Comparison of ENCODE assay signal across 1 cellular context in genomic region chr16:60686824-60687223, GRCh38.
TF ChIP-seq lines count a peak whose summit lies in the region.

No MANE protein-coding gene starts in this region.

TF ChIP-seq in WTC11, 78 proteins besides CTCF, POLR2A, EP300 and RAD21 (continued from another document):
- TF ChIP-seq, protein P1, sequence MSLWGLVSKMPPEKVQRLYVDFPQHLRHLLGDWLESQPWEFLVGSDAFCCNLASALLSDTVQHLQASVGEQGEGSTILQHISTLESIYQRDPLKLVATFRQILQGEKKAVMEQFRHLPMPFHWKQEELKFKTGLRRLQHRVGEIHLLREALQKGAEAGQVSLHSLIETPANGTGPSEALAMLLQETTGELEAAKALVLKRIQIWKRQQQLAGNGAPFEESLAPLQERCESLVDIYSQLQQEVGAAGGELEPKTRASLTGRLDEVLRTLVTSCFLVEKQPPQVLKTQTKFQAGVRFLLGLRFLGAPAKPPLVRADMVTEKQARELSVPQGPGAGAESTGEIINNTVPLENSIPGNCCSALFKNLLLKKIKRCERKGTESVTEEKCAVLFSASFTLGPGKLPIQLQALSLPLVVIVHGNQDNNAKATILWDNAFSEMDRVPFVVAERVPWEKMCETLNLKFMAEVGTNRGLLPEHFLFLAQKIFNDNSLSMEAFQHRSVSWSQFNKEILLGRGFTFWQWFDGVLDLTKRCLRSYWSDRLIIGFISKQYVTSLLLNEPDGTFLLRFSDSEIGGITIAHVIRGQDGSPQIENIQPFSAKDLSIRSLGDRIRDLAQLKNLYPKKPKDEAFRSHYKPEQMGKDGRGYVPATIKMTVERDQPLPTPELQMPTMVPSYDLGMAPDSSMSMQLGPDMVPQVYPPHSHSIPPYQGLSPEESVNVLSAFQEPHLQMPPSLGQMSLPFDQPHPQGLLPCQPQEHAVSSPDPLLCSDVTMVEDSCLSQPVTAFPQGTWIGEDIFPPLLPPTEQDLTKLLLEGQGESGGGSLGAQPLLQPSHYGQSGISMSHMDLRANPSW (CRISPR knock-in tag; conservative IDR thresholded peaks at IDR 0.05; ENCODE audit: low read depth): no peak
- no peak for TF ChIP-seq ZNF263 (CRISPR knock-in tag; IDR thresholded peaks at IDR 0.05; ENCODE audit: low read depth)
- no peak for TF ChIP-seq ATF3 (CRISPR knock-in tag; conservative IDR thresholded peaks at IDR 0.05)
- TF ChIP-seq CREM (CRISPR knock-in tag; IDR thresholded peaks at IDR 0.05): no peak
- no peak for TF ChIP-seq TCF7 (CRISPR knock-in tag; IDR thresholded peaks at IDR 0.05; ENCODE audit: low read depth)
- TF ChIP-seq, protein P2, sequence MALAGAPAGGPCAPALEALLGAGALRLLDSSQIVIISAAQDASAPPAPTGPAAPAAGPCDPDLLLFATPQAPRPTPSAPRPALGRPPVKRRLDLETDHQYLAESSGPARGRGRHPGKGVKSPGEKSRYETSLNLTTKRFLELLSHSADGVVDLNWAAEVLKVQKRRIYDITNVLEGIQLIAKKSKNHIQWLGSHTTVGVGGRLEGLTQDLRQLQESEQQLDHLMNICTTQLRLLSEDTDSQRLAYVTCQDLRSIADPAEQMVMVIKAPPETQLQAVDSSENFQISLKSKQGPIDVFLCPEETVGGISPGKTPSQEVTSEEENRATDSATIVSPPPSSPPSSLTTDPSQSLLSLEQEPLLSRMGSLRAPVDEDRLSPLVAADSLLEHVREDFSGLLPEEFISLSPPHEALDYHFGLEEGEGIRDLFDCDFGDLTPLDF (CRISPR knock-in tag; IDR thresholded peaks at IDR 0.05): no peak
